Comparison of ENCODE assay signal across 17 cellular contexts in the genomic region with DNA sequence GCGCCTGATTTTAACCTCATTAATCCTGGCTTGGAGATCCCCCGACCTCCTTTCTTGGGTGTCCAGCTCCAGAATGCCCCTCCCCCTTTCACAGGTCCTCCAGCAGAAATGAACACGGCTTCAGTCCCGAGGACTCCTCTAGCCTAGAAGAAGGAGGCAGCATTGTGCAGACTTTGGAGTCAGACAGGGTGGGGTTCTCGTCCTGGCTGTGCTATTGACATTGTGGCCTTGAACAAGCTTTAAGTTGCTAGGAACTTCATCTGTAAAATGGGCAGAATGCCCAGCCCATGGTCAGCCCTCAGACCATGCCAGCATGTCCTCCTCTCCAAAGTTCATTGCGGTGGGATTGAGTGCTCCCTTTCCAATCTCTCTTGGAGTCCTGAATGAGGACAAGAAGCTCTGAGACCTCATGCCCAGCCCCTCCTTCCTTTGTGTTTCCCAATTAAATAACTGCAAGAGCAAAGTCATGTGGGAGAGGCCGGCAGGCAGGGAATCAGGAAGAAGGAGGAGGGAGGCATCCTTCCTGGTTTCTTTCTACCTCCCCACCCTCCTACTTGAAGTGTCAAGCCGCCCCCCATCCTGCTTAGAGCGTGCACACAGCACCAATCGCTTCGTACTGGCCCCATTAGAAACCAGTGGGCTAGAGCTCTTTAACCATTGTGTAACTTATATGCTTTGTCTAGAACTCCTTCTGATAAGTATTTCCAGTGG.
"Had no signal": no experiment of that assay in that cellular context is flagged by ENCODE, and none has a peak within 500 bp of the region (broad histone marks: within the 10 kb centered on the region; RNA-seq: fewer than 3 reads in every experiment).

No MANE protein-coding gene starts in this region.

- H3K27ac ChIP-seq: foreskin keratinocyte, parathyroid adenoma, prostate gland had no signal

- H3K9me3 ChIP-seq: prostate gland had no signal

- H3K4me3 ChIP-seq: prostate gland, smooth muscle cell had no signal

- FAIRE-seq: endothelial cell of umbilical vein, islet of Langerhans, urothelium cell line had no signal

- H3K36me3 ChIP-seq: prostate gland had no signal

- H3K4me1 ChIP-seq: foreskin keratinocyte, prostate gland had no signal

- DNase-seq: dermis blood vessel endothelial cell; erythroblast; foreskin keratinocyte; hypothalamus; mesendoderm; naive thymus-derived CD4-positive, alpha-beta T cell; nephron progenitor cell; retina; stimulated activated CD4-positive, alpha-beta T cell treated with anti-CD3 and anti-CD28 coated beads, Interleukin-2, amount 100 ng/mL, for 48 hours; stimulated activated naive CD4-positive, alpha-beta T cell treated with Interleukin-2 at 50 U/mL for 16 hours; trophoblast cell had no signal

- H3K9ac ChIP-seq: parathyroid adenoma had no signal

- ATAC-seq: foreskin keratinocyte; naive thymus-derived CD4-positive, alpha-beta T cell had no signal
